8 cellular contexts compared by ENCODE assay signal in the genomic region with DNA sequence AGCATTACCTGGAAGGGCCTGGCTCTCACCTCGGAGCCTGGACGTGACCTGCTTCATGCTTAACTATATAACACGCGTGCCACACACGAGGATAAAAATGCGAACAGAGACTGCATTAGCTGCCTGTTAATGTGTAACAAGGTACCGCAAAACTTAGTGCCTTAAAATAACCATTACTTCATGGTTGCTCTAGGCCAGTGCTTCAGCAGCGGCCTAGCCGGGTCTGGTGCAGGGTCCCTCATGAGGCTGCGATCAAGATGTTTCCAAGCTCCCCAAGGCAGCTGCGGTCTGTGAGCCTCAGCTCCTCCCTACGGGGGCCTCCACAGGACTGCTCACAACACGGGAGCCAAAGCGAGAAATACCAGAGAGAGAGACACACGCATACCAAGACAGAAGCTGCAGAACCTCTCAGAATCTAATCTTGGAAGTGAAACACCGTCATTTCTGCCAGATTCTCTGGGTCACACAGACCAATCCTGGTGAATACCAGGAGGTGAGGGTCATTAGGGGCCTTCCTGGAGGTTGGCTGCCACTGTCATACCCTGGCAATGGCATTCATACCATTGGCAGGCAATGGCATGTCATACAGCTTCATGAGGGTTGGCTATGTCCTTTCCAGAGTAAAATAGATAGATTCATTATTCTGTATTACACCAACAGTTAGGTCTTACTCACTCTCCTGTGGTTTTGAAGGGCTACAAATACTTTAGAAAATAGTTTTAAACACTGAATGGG.
DNase-seq lines count a peak whose midpoint lies in the region; ATAC-seq and TF ChIP-seq lines count a peak whose summit lies in the region.

No MANE protein-coding gene starts in this region.

- H3K4me1 Mint-ChIP-seq in effector memory CD8-positive, alpha-beta T cell (ENCODE audit: low read depth in 2 of 2): peaks cover 33 to 35% of the 10 kb centered on the region in 2 donors
- peaks cover 61% of the 10 kb centered on the region for H3K4me1 Mint-ChIP-seq in progenitor cell of endocrine pancreas (ENCODE audit: low read depth)

- peaks cover 2 to 7% of the 10 kb centered on the region in 2 donors for H3K9me3 Mint-ChIP-seq in effector memory CD8-positive, alpha-beta T cell
- H3K9me3 Mint-ChIP-seq in progenitor cell of endocrine pancreas (ENCODE audit: low read depth): peaks cover 10% of the 10 kb centered on the region

- no peak for TF ChIP-seq CTCF in progenitor cell of endocrine pancreas (IDR thresholded peaks at IDR 0.05; ENCODE audit: unreplicated experiment)

- H3K27me3 Mint-ChIP-seq in effector memory CD8-positive, alpha-beta T cell: no peaks in the 10 kb centered on the region
- H3K27me3 Mint-ChIP-seq in progenitor cell of endocrine pancreas: no peaks in the 10 kb centered on the region

- H3K36me3 Mint-ChIP-seq in effector memory CD8-positive, alpha-beta T cell (ENCODE audit: insufficient read depth): no peaks in the 10 kb centered on the region
- peaks cover 28% of the 10 kb centered on the region for H3K36me3 Mint-ChIP-seq in progenitor cell of endocrine pancreas (ENCODE audit: insufficient read depth)

- intact Hi-C loops in sciatic nerve (cut with DNase I): no loop called here

- DNase-seq in effector memory CD8-positive, alpha-beta T cell: no peak
- DNase-seq in progenitor cell of endocrine pancreas (ENCODE audit: low spot score, unreplicated experiment) (no peak), SIG-M5 (lab: John Stamatoyannopoulos, UW) (no peak), sciatic nerve (ENCODE audit: low spot score) (no peak), NOMO-1 (lab: John Stamatoyannopoulos, UW; ENCODE audit: unreplicated experiment in 2 of 2) (no peak)
- no peak for DNase-seq in stimulated activated CD4-positive, alpha-beta T cell treated with anti-CD3 and anti-CD28 coated beads, Interleukin-2, amount 100 ng/mL, for 48 hours

- no peak overlapping the region for H3K4me3 Mint-ChIP-seq in effector memory CD8-positive, alpha-beta T cell
- H3K4me3 Mint-ChIP-seq in progenitor cell of endocrine pancreas (ENCODE audit: low read depth): no peak overlapping the region

- H3K27ac Mint-ChIP-seq in effector memory CD8-positive, alpha-beta T cell: peak overlapping the region; percentile 46 to 84
- H3K27ac Mint-ChIP-seq in progenitor cell of endocrine pancreas: peak overlapping the region; percentile 98

- ATAC-seq in GM18907 (IDR thresholded peaks at IDR 0.05; ENCODE audit: unreplicated experiment): peak; percentile 63
- peak; percentile 60 for ATAC-seq in HG03439 (IDR thresholded peaks at IDR 0.05; ENCODE audit: unreplicated experiment)
- no peak for ATAC-seq in effector memory CD8-positive, alpha-beta T cell (replicated peaks)
- no peak for ATAC-seq in sciatic nerve

Comparison
In these comparisons a context has a peak if more than half of its experiments do, and no peak if none do; other contexts are left out.
1. ATAC-seq: peak in GM18907 (single experiment) and HG03439 (single experiment); none in effector memory CD8-positive, alpha-beta T cell (single experiment) and sciatic nerve (single experiment).